ENCODE assay signal across 24 cellular contexts in genomic region chr16:65770752-65771151, GRCh38.
"Had no signal": no experiment of that assay in that cellular context is flagged by ENCODE, and none has a peak within 500 bp of the region (broad histone marks: within the 10 kb centered on the region; RNA-seq: fewer than 3 reads in every experiment).

No MANE protein-coding gene starts in this region.

- H3K4me3 ChIP-seq: gastroesophageal sphincter, lung, testis, vagina had no signal

- H3K27ac ChIP-seq: gastroesophageal sphincter, testis, vagina, VCaP had no signal

- H3K9me3 ChIP-seq: testis, vagina had no signal

- DNase-seq: activated CD4-positive, alpha-beta T cell treated with anti-CD3 and anti-CD28 coated beads, Interleukin-2, amount 10 ng/mL, durations not matched to agents 7 days and 5 days; activated CD4-positive, CD25-positive, alpha-beta regulatory T cell treated with anti-CD3 and anti-CD28 coated beads, Interleukin-2, amount 50 U/mL, for 72 hours; activated CD8-positive, alpha-beta memory T cell treated with anti-CD3 and anti-CD28 coated beads, Interleukin-2, amount 10 ng/mL, durations not matched to agents 7 days and 5 days; activated CD8-positive, alpha-beta T cell treated with anti-CD3 and anti-CD28 coated beads for 36 hours; activated gamma-delta T cell; activated naive CD4-positive, alpha-beta T cell treated with anti-CD3 and anti-CD28 coated beads, Interleukin-2, amount 50 U/mL, for 16 hours; activated naive CD8-positive, alpha-beta T cell treated with anti-CD3 and anti-CD28 coated beads, Interleukin-2, amount 50 U/mL, for 24 hours; activated T-cell treated with anti-CD3 and anti-CD28 coated beads for 4 hours; effector CD4-positive, alpha-beta T cell; head of caudate nucleus; hypothalamus; islet precursor cell; left colon; midbrain; natural killer cell; stimulated activated CD4-positive, alpha-beta T cell treated with anti-CD3 and anti-CD28 coated beads, Interleukin-2, amount 100 ng/mL, for 48 hours; stimulated activated CD8-positive, alpha-beta memory T cell treated with anti-CD3 and anti-CD28 coated beads, Interleukin-4, amount 100 ng/mL, for 48 hours; stimulated activated naive B cell treated with anti-CD40 and anti-IgM and Interleukin-4, amounts not matched to agents 10 μg/mL and 1 μg/mL and 100 μg/mL, for 72 hours; testis had no signal

- H3K36me3 ChIP-seq: gastroesophageal sphincter, vagina had no signal

- H3K4me1 ChIP-seq: gastroesophageal sphincter, testis, vagina had no signal

- ATAC-seq: activated CD8-positive, alpha-beta memory T cell treated with anti-CD3 and anti-CD28 coated beads, Interleukin-2, amount 10 ng/mL, durations not matched to agents 7 days and 5 days; activated CD8-positive, alpha-beta T cell treated with anti-CD3 and anti-CD28 coated beads for 36 hours; activated naive CD8-positive, alpha-beta T cell treated with anti-CD3 and anti-CD28 coated beads, Interleukin-2, amount 50 U/mL, for 24 hours; esophagus mucosa; gastroesophageal sphincter; left colon; natural killer cell; stimulated activated naive B cell treated with anti-CD40 and anti-IgM and Interleukin-4, amounts not matched to agents 10 μg/mL and 1 μg/mL and 100 μg/mL, for 72 hours had no signal

- H3K27me3 ChIP-seq: gastroesophageal sphincter, testis, vagina had no signal
